25 cellular contexts compared by ENCODE assay signal in genomic region chr2:239870863-239871262, GRCh38.
"Had no signal": no experiment of that assay in that cellular context is flagged by ENCODE, and none has a peak within 500 bp of the region (broad histone marks: within the 10 kb centered on the region; RNA-seq: fewer than 3 reads in every experiment).

No MANE protein-coding gene starts in this region.

- H3K27me3 Mint-ChIP-seq: activated naive CD8-positive, alpha-beta T cell treated with anti-CD3 and anti-CD28 coated beads, Interleukin-2, amount 50 U/mL, for 24 hours; stimulated activated naive CD8-positive, alpha-beta T cell treated with anti-CD3 and anti-CD28 coated beads, Interleukin-15, amount 100 ng/mL, for 72 hours had no signal

- DNase-seq: activated CD4-positive, alpha-beta memory T cell treated with anti-CD3 and anti-CD28 coated beads for 36 hours; activated CD4-positive, alpha-beta T cell treated with anti-CD3 and anti-CD28 coated beads for 48 hours; activated gamma-delta T cell; activated naive CD4-positive, alpha-beta T cell treated with anti-CD3 and anti-CD28 coated beads, Interleukin-2, amount 50 U/mL, for 16 hours; activated naive CD8-positive, alpha-beta T cell treated with anti-CD3 and anti-CD28 coated beads, Interleukin-2, amount 50 U/mL, for 24 hours; activated T-cell treated with anti-CD3 and anti-CD28 coated beads, Interleukin-2, amount 50 U/mL, for 48 hours; anterior cingulate cortex; body of pancreas; effector memory CD4-positive, alpha-beta T cell; gastrocnemius medialis; hypothalamus; nephron progenitor cell; SK-N-SH; small intestine; stimulated activated CD4-positive, alpha-beta T cell treated with anti-CD3 and anti-CD28 coated beads, Interleukin-2, amount 100 ng/mL, for 24 hours; stimulated activated naive CD8-positive, alpha-beta T cell treated with anti-CD3 and anti-CD28 coated beads, Interleukin-15, amount 100 ng/mL, for 72 hours; transverse colon had no signal

- H3K9me3 Mint-ChIP-seq: activated CD4-positive, alpha-beta memory T cell treated with anti-CD3 and anti-CD28 coated beads for 36 hours; activated naive CD8-positive, alpha-beta T cell treated with anti-CD3 and anti-CD28 coated beads, Interleukin-2, amount 50 U/mL, for 24 hours; dendritic cell treated with granulocyte-macrophage colony-stimulating factor and Interleukin-4, amounts not matched to agents 40 ng/mL and 50 ng/mL, for 4 days; memory B cell; nephron progenitor cell; stimulated activated effector memory CD8-positive, alpha-beta T cell treated with anti-CD3 and anti-CD28 coated beads, Interleukin-12 subunit alpha, Interleukin-12 subunit beta, amount 100 ng/mL, for 72 hours; stimulated activated naive CD8-positive, alpha-beta T cell treated with anti-CD3 and anti-CD28 coated beads, Interleukin-15, amount 100 ng/mL, for 72 hours had no signal

- H3K79me2 ChIP-seq: parathyroid adenoma had no signal

- H3K36me3 ChIP-seq: cardiac muscle cell, gastrocnemius medialis, right lobe of liver, suprapubic skin, transverse colon had no signal

- H3K4me1 Mint-ChIP-seq: activated naive CD8-positive, alpha-beta T cell treated with anti-CD3 and anti-CD28 coated beads, Interleukin-2, amount 50 U/mL, for 24 hours; stimulated activated effector memory CD8-positive, alpha-beta T cell treated with anti-CD3 and anti-CD28 coated beads, Interleukin-12 subunit alpha, Interleukin-12 subunit beta, amount 100 ng/mL, for 72 hours had no signal

- H3K4me3 Mint-ChIP-seq: activated CD4-positive, alpha-beta memory T cell treated with anti-CD3 and anti-CD28 coated beads for 36 hours; activated naive CD8-positive, alpha-beta T cell treated with anti-CD3 and anti-CD28 coated beads, Interleukin-2, amount 50 U/mL, for 24 hours; dendritic cell treated with granulocyte-macrophage colony-stimulating factor and Interleukin-4, amounts not matched to agents 40 ng/mL and 50 ng/mL, for 4 days; memory B cell; nephron progenitor cell; stimulated activated effector memory CD8-positive, alpha-beta T cell treated with anti-CD3 and anti-CD28 coated beads, Interleukin-12 subunit alpha, Interleukin-12 subunit beta, amount 100 ng/mL, for 72 hours; stimulated activated naive CD8-positive, alpha-beta T cell treated with anti-CD3 and anti-CD28 coated beads, Interleukin-15, amount 100 ng/mL, for 72 hours had no signal

- H3K4me2 ChIP-seq: SK-N-SH had no signal

- H3K4me3 ChIP-seq: body of pancreas, cardiac muscle cell, gastrocnemius medialis, right lobe of liver, suprapubic skin, transverse colon had no signal

- H3K27me3 ChIP-seq: body of pancreas, cardiac muscle cell, right lobe of liver, transverse colon had no signal

- H3K9ac ChIP-seq: parathyroid adenoma, SK-N-SH had no signal

- H3K9me3 ChIP-seq: body of pancreas, gastrocnemius medialis, right lobe of liver, SK-N-SH, suprapubic skin, transverse colon had no signal

- H2AFZ ChIP-seq: parathyroid adenoma had no signal

- H3K27ac Mint-ChIP-seq: activated CD4-positive, alpha-beta memory T cell treated with anti-CD3 and anti-CD28 coated beads for 36 hours; activated naive CD8-positive, alpha-beta T cell treated with anti-CD3 and anti-CD28 coated beads, Interleukin-2, amount 50 U/mL, for 24 hours; dendritic cell treated with granulocyte-macrophage colony-stimulating factor and Interleukin-4, amounts not matched to agents 40 ng/mL and 50 ng/mL, for 4 days; memory B cell; nephron progenitor cell; stimulated activated effector memory CD8-positive, alpha-beta T cell treated with anti-CD3 and anti-CD28 coated beads, Interleukin-12 subunit alpha, Interleukin-12 subunit beta, amount 100 ng/mL, for 72 hours; stimulated activated naive CD8-positive, alpha-beta T cell treated with anti-CD3 and anti-CD28 coated beads, Interleukin-15, amount 100 ng/mL, for 72 hours had no signal

- H3K27ac ChIP-seq: body of pancreas, cardiac muscle cell, gastrocnemius medialis, parathyroid adenoma, right lobe of liver, suprapubic skin, transverse colon had no signal

- H3K36me3 Mint-ChIP-seq: activated CD4-positive, alpha-beta memory T cell treated with anti-CD3 and anti-CD28 coated beads for 36 hours; memory B cell; stimulated activated effector memory CD8-positive, alpha-beta T cell treated with anti-CD3 and anti-CD28 coated beads, Interleukin-12 subunit alpha, Interleukin-12 subunit beta, amount 100 ng/mL, for 72 hours had no signal

- H3K4me1 ChIP-seq: body of pancreas, gastrocnemius medialis, right lobe of liver, suprapubic skin, transverse colon had no signal

- FAIRE-seq: endothelial cell of umbilical vein, small intestine had no signal
